Comparison of ENCODE assay signal across 1 cellular context in the genomic region with DNA sequence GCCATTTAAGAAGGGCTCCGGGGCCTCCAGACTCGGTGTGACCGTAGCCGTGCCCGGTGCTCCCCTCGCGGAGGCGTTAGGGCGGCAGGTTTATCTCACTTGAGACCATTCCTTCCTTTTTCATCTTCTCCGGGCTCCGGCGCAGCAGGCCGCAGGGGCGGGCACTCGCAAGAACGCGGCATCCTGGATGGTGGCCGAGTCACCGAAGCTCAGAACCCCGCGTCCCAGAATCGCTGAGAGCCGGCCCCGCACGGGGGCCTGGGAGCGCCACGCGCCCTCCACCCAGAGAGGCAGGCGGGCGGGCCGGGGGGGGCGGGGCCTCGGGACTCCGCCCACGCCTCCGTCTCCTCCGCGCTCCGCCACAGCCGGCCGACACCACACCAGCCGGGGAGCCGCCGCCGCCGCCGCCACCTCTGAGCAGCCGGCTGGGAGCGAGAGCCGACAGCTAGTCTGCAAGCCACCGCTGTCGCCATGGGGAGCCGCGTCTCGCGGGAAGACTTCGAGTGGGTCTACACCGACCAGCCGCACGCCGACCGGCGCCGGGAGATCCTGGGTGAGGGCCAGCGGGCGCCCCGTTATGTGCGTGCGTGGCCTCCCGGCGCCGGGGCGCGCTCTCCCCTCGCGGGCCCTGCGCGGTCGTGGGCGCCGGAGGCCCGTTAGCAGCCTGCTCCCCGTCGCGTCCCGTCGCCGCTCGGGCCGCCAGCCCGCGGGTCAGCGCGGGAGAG.
A peak's percentile ranks its signal among the peaks of the same experiment; 100 is the strongest.
TF ChIP-seq lines count a peak whose summit lies in the region.

Gene DEGS1, plus strand, starts transcription at position 375 of the 725 bp plus-strand sequence. Its CDS starts 97 bp downstream, at position 472.

TF ChIP-seq in HepG2, 621 proteins besides CTCF, POLR2A, EP300 and RAD21 (continued from another document and continues in another):
- TF ChIP-seq, protein P1, sequence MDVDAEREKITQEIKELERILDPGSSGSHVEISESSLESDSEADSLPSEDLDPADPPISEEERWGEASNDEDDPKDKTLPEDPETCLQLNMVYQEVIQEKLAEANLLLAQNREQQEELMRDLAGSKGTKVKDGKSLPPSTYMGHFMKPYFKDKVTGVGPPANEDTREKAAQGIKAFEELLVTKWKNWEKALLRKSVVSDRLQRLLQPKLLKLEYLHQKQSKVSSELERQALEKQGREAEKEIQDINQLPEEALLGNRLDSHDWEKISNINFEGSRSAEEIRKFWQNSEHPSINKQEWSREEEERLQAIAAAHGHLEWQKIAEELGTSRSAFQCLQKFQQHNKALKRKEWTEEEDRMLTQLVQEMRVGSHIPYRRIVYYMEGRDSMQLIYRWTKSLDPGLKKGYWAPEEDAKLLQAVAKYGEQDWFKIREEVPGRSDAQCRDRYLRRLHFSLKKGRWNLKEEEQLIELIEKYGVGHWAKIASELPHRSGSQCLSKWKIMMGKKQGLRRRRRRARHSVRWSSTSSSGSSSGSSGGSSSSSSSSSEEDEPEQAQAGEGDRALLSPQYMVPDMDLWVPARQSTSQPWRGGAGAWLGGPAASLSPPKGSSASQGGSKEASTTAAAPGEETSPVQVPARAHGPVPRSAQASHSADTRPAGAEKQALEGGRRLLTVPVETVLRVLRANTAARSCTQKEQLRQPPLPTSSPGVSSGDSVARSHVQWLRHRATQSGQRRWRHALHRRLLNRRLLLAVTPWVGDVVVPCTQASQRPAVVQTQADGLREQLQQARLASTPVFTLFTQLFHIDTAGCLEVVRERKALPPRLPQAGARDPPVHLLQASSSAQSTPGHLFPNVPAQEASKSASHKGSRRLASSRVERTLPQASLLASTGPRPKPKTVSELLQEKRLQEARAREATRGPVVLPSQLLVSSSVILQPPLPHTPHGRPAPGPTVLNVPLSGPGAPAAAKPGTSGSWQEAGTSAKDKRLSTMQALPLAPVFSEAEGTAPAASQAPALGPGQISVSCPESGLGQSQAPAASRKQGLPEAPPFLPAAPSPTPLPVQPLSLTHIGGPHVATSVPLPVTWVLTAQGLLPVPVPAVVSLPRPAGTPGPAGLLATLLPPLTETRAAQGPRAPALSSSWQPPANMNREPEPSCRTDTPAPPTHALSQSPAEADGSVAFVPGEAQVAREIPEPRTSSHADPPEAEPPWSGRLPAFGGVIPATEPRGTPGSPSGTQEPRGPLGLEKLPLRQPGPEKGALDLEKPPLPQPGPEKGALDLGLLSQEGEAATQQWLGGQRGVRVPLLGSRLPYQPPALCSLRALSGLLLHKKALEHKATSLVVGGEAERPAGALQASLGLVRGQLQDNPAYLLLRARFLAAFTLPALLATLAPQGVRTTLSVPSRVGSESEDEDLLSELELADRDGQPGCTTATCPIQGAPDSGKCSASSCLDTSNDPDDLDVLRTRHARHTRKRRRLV (CRISPR knock-in tag; IDR thresholded peaks at IDR 0.05), result no peak
- TF ChIP-seq KLF15 (CRISPR knock-in tag; IDR thresholded peaks at IDR 0.05; ENCODE audit: borderline replicate concordance) (no peak), ZNF891 (CRISPR knock-in tag; IDR thresholded peaks at IDR 0.05) (no peak; the same call in 1 of the 2 replicates), ZNF335 (CRISPR knock-in tag; IDR thresholded peaks at IDR 0.05) (peak; percentile 38; the same call in 1 of the 2 replicates), ZNF674 (CRISPR knock-in tag; IDR thresholded peaks at IDR 0.05; ENCODE audit: low read depth) (no peak), MATR3 (CRISPR knock-in tag; IDR thresholded peaks at IDR 0.05) (no peak), ELF3 (CRISPR knock-in tag; IDR thresholded peaks at IDR 0.05) (no peak), KMT2B (CRISPR knock-in tag; IDR thresholded peaks at IDR 0.05) (no peak; the same call in 1 of the 2 replicates), BCL6 (CRISPR knock-in tag; IDR thresholded peaks at IDR 0.05) (no peak), TAF1 (CRISPR knock-in tag; IDR thresholded peaks at IDR 0.05) (peak; percentile 71), TFDP2 (CRISPR knock-in tag; IDR thresholded peaks at IDR 0.05) (no peak), ADNP (CRISPR knock-in tag; IDR thresholded peaks at IDR 0.05) (no peak), HOXA7 (CRISPR knock-in tag; IDR thresholded peaks at IDR 0.05) (no peak), SSRP1 (CRISPR knock-in tag; IDR thresholded peaks at IDR 0.05) (no peak), ZNF224 (CRISPR knock-in tag; IDR thresholded peaks at IDR 0.05) (no peak), ETV5 (CRISPR knock-in tag; IDR thresholded peaks at IDR 0.05; ENCODE audit: borderline replicate concordance) (no peak; the same call in 1 of the 2 replicates), ZNF564 (CRISPR knock-in tag; IDR thresholded peaks at IDR 0.05) (peak; percentile 14; the same call in 1 of the 2 replicates), REXO4 (CRISPR knock-in tag; IDR thresholded peaks at IDR 0.05; ENCODE audit: borderline replicate concordance) (no peak), ZNF142 (CRISPR knock-in tag; IDR thresholded peaks at IDR 0.05) (peak; percentile 76), ZNF546 (CRISPR knock-in tag; conservative IDR thresholded peaks at IDR 0.05) (no peak; the same call in 1 of the 2 replicates), MEIS1 (CRISPR knock-in tag; IDR thresholded peaks at IDR 0.05; ENCODE audit: borderline replicate concordance) (no peak), TMF1 (CRISPR knock-in tag; IDR thresholded peaks at IDR 0.05; ENCODE audit: low read depth) (peak; percentile 60; the same call in 1 of the 2 replicates), ZNF841 (CRISPR knock-in tag; IDR thresholded peaks at IDR 0.05; ENCODE audit: borderline replicate concordance) (0 out of 2 replicates have a peak, but pooled peaks have one; percentile 17), TOPORS (CRISPR knock-in tag; IDR thresholded peaks at IDR 0.05) (peak; percentile 88; the same call in 1 of the 2 replicates), MAF1 (CRISPR knock-in tag; IDR thresholded peaks at IDR 0.05; ENCODE audit: borderline replicate concordance) (no peak), MLX (CRISPR knock-in tag; IDR thresholded peaks at IDR 0.05) (no peak), ZNF329 (CRISPR knock-in tag; IDR thresholded peaks at IDR 0.05; ENCODE audit: low read depth) (peak; percentile 80; the same call in 1 of the 2 replicates), TSC22D2 (CRISPR knock-in tag; IDR thresholded peaks at IDR 0.05; ENCODE audit: borderline replicate concordance) (no peak), ARHGAP35 (CRISPR knock-in tag; IDR thresholded peaks at IDR 0.05; ENCODE audit: borderline replicate concordance) (no peak), AHR (CRISPR knock-in tag; IDR thresholded peaks at IDR 0.05) (no peak), ARNT (IDR thresholded peaks at IDR 0.05) (no peak), ZNF839 (CRISPR knock-in tag; IDR thresholded peaks at IDR 0.05; ENCODE audit: borderline replicate concordance) (no peak), GTF2F1 (IDR thresholded peaks at IDR 0.05; ENCODE audit: low read length) (no peak), NRL (CRISPR knock-in tag; IDR thresholded peaks at IDR 0.05; ENCODE audit: borderline replicate concordance) (no peak), GZF1 (CRISPR knock-in tag; IDR thresholded peaks at IDR 0.05) (no peak)
- TF ChIP-seq, protein P2, sequence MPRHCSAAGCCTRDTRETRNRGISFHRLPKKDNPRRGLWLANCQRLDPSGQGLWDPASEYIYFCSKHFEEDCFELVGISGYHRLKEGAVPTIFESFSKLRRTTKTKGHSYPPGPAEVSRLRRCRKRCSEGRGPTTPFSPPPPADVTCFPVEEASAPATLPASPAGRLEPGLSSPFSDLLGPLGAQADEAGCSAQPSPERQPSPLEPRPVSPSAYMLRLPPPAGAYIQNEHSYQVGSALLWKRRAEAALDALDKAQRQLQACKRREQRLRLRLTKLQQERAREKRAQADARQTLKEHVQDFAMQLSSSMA (CRISPR knock-in tag; IDR thresholded peaks at IDR 0.05), result no peak
- TF ChIP-seq, protein P3, sequence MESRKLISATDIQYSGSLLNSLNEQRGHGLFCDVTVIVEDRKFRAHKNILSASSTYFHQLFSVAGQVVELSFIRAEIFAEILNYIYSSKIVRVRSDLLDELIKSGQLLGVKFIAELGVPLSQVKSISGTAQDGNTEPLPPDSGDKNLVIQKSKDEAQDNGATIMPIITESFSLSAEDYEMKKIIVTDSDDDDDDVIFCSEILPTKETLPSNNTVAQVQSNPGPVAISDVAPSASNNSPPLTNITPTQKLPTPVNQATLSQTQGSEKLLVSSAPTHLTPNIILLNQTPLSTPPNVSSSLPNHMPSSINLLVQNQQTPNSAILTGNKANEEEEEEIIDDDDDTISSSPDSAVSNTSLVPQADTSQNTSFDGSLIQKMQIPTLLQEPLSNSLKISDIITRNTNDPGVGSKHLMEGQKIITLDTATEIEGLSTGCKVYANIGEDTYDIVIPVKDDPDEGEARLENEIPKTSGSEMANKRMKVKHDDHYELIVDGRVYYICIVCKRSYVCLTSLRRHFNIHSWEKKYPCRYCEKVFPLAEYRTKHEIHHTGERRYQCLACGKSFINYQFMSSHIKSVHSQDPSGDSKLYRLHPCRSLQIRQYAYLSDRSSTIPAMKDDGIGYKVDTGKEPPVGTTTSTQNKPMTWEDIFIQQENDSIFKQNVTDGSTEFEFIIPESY (CRISPR knock-in tag; IDR thresholded peaks at IDR 0.05), result no peak
- TF ChIP-seq, protein P4, sequence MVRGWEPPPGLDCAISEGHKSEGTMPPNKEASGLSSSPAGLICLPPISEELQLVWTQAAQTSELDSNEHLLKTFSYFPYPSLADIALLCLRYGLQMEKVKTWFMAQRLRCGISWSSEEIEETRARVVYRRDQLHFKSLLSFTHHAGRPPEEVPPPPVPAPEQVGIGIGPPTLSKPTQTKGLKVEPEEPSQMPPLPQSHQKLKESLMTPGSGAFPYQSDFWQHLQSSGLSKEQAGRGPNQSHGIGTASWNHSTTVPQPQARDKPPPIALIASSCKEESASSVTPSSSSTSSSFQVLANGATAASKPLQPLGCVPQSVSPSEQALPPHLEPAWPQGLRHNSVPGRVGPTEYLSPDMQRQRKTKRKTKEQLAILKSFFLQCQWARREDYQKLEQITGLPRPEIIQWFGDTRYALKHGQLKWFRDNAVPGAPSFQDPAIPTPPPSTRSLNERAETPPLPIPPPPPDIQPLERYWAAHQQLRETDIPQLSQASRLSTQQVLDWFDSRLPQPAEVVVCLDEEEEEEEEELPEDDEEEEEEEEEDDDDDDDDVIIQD (CRISPR knock-in tag; IDR thresholded peaks at IDR 0.05; ENCODE audit: low read depth), result 0 out of 2 replicates have a peak, but pooled peaks have one; percentile 13
